In genomic region chrX:40012039-40012799, GRCh38 we compare ENCODE assay signal across 1 cellular context.
TF ChIP-seq lines count a peak whose summit lies in the region.

No MANE protein-coding gene starts in this region.

TF ChIP-seq in HepG2, 621 proteins besides CTCF, POLR2A, EP300 and RAD21 (continued from another document and continues in another):
- TF ChIP-seq ZNF430 (CRISPR knock-in tag; IDR thresholded peaks at IDR 0.05) (no peak), ZNF292 (CRISPR knock-in tag; IDR thresholded peaks at IDR 0.05; ENCODE audit: borderline replicate concordance, low read depth) (no peak), HNRNPUL1 (IDR thresholded peaks at IDR 0.05; ENCODE audit: low read depth, low read length) (no peak), STAT5B (CRISPR knock-in tag; IDR thresholded peaks at IDR 0.05) (no peak), HNRNPL (IDR thresholded peaks at IDR 0.05; ENCODE audit: low read depth, low read length) (no peak), TRIM22 (IDR thresholded peaks at IDR 0.05) (no peak), ZNF331 (CRISPR knock-in tag; IDR thresholded peaks at IDR 0.05) (no peak), ELF1 (CRISPR knock-in tag; IDR thresholded peaks at IDR 0.05) (no peak), ZNF660 (CRISPR knock-in tag; IDR thresholded peaks at IDR 0.05; ENCODE audit: borderline replicate concordance, low read depth) (no peak), TCF7 (IDR thresholded peaks at IDR 0.05; ENCODE audit: low read depth) (no peak), CREB3 (CRISPR knock-in tag; IDR thresholded peaks at IDR 0.05) (no peak), NONO (IDR thresholded peaks at IDR 0.05) (no peak), NONO (CRISPR knock-in tag; conservative IDR thresholded peaks at IDR 0.05) (no peak), ZNF207 (IDR thresholded peaks at IDR 0.05; ENCODE audit: borderline replicate concordance) (no peak), SP1 (IDR thresholded peaks at IDR 0.05) (no peak), SP1 (CRISPR knock-in tag; IDR thresholded peaks at IDR 0.05) (no peak), RCOR2 (CRISPR knock-in tag; IDR thresholded peaks at IDR 0.05) (no peak), ZBTB7B (CRISPR knock-in tag; IDR thresholded peaks at IDR 0.05) (peak; percentile 24; the same call in 1 of the 2 replicates), FOXA1 (IDR thresholded peaks at IDR 0.05) (no peak), FOXA1 (CRISPR knock-in tag; IDR thresholded peaks at IDR 0.05) (0 out of 2 replicates have a peak, but pooled peaks have one; percentile 24), ZNF224 (CRISPR knock-in tag; IDR thresholded peaks at IDR 0.05) (no peak), ZNF724P (CRISPR knock-in tag; IDR thresholded peaks at IDR 0.05; ENCODE audit: borderline replicate concordance) (no peak), ZNF253 (CRISPR knock-in tag; IDR thresholded peaks at IDR 0.05; ENCODE audit: borderline replicate concordance) (no peak), ZNF180 (CRISPR knock-in tag; IDR thresholded peaks at IDR 0.05; ENCODE audit: borderline replicate concordance, low read depth) (no peak), RFXANK (CRISPR knock-in tag; IDR thresholded peaks at IDR 0.05) (no peak), ZFX (CRISPR knock-in tag; IDR thresholded peaks at IDR 0.05; ENCODE audit: low read depth) (peak; percentile 16; the same call in 1 of the 2 replicates), MED1 (CRISPR knock-in tag; IDR thresholded peaks at IDR 0.05) (peak; percentile 43; the same call in 1 of the 2 replicates), ZFP1 (CRISPR knock-in tag; IDR thresholded peaks at IDR 0.05) (no peak), SP140L (CRISPR knock-in tag; IDR thresholded peaks at IDR 0.05; ENCODE audit: borderline replicate concordance) (no peak), ZNF800 (CRISPR knock-in tag; IDR thresholded peaks at IDR 0.05) (no peak), ZNF124 (CRISPR knock-in tag; IDR thresholded peaks at IDR 0.05) (no peak), KDM6A (CRISPR knock-in tag; IDR thresholded peaks at IDR 0.05; ENCODE audit: low read depth) (no peak), SP4 (CRISPR knock-in tag; IDR thresholded peaks at IDR 0.05) (no peak), ZNF569 (CRISPR knock-in tag; IDR thresholded peaks at IDR 0.05; ENCODE audit: borderline replicate concordance) (no peak), MTF1 (CRISPR knock-in tag; IDR thresholded peaks at IDR 0.05) (no peak), ELF3 (CRISPR knock-in tag; IDR thresholded peaks at IDR 0.05) (0 out of 2 replicates have a peak, but pooled peaks have one; percentile 23), POLR2AphosphoS5 (IDR thresholded peaks at IDR 0.05; ENCODE audit: low read depth, low read length) (peak; percentile 33; the same call in 1 of the 2 replicates), NFAT5 (CRISPR knock-in tag; IDR thresholded peaks at IDR 0.05) (no peak), ZZZ3 (CRISPR knock-in tag; IDR thresholded peaks at IDR 0.05; ENCODE audit: borderline replicate concordance) (no peak), NR2F2 (IDR thresholded peaks at IDR 0.05; ENCODE audit: borderline replicate concordance, low read depth) (no peak), ZNF691 (CRISPR knock-in tag; IDR thresholded peaks at IDR 0.05; ENCODE audit: borderline replicate concordance, low read depth) (no peak), PHF20 (CRISPR knock-in tag; IDR thresholded peaks at IDR 0.05) (no peak), EHMT2 (IDR thresholded peaks at IDR 0.05; ENCODE audit: borderline replicate concordance, low read depth, low read length) (no peak), ZMAT5 (CRISPR knock-in tag; IDR thresholded peaks at IDR 0.05; ENCODE audit: borderline replicate concordance, low read depth) (no peak), ZBTB46 (CRISPR knock-in tag; IDR thresholded peaks at IDR 0.05; ENCODE audit: borderline replicate concordance) (no peak), STAT6 (CRISPR knock-in tag; IDR thresholded peaks at IDR 0.05; ENCODE audit: borderline replicate concordance) (no peak), NFIC (IDR thresholded peaks at IDR 0.05; ENCODE audit: low read length) (0 out of 2 replicates have a peak, but pooled peaks have one; percentile 12), ZNF790 (CRISPR knock-in tag; IDR thresholded peaks at IDR 0.05; ENCODE audit: borderline replicate concordance) (no peak), SMC3 (IDR thresholded peaks at IDR 0.05; ENCODE audit: low read length) (no peak), ZNF414 (CRISPR knock-in tag; IDR thresholded peaks at IDR 0.05) (0 out of 2 replicates have a peak, but pooled peaks have one; percentile 26), SOX5 (CRISPR knock-in tag; IDR thresholded peaks at IDR 0.05; ENCODE audit: borderline replicate concordance) (peak; percentile 23; the same call in 1 of the 2 replicates), NFE2L2 (IDR thresholded peaks at IDR 0.05; ENCODE audit: low read length) (no peak), ZSCAN31 (CRISPR knock-in tag; IDR thresholded peaks at IDR 0.05; ENCODE audit: low read depth) (no peak), ZNF678 (CRISPR knock-in tag; IDR thresholded peaks at IDR 0.05) (no peak), ZNF468 (CRISPR knock-in tag; IDR thresholded peaks at IDR 0.05) (no peak), KDM5A (IDR thresholded peaks at IDR 0.05; ENCODE audit: borderline replicate concordance, low read length) (no peak), NR0B2 (CRISPR knock-in tag; IDR thresholded peaks at IDR 0.05) (no peak)
